Comparison of ENCODE assay signal across 20 cellular contexts in the genomic region with DNA sequence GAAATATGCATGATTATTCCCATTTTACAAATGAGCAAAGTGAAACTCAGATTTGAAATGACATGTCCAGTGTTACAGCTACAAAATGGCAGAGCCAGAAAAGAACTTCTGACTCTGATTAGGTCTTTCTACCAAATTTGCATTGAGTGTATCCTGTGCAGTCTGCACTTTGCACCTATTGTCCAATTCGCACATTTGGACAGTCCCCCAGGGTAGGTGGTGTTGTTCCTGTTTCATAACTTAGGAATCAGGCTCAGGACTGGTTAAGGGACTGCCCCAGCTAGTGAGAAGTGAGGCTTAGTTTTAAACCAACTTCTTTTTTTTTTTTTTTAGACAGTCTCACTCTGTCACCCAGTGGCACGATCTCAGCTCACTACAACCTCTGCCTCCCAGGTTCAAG.
"Had no signal": no experiment of that assay in that cellular context is flagged by ENCODE, and none has a peak within 500 bp of the region (broad histone marks: within the 10 kb centered on the region; RNA-seq: fewer than 3 reads in every experiment).

No MANE protein-coding gene starts in this region.

- H3K4me1 ChIP-seq: parathyroid adenoma, right lobe of liver, thyroid gland had no signal

- DNase-seq: dorsolateral prefrontal cortex; effector CD4-positive, alpha-beta T cell; head of caudate nucleus; mesenchymal stem cell; mucosa of descending colon; naive B cell; right lobe of liver; small intestine; stimulated activated CD4-positive, alpha-beta T cell treated with anti-CD3 and anti-CD28 coated beads, Interleukin-15, amount 100 ng/mL, for 24 hours; stimulated activated CD4-positive, alpha-beta T cell treated with anti-CD3 and anti-CD28 coated beads, Interleukin-2, amount 100 ng/mL, for 48 hours; stimulated activated naive CD4-positive, alpha-beta T cell treated with Interleukin-2 at 50 U/mL for 16 hours; stomach; thyroid gland; trophoblast cell had no signal

- H3K27ac ChIP-seq: dorsolateral prefrontal cortex, neutrophil, parathyroid adenoma, right lobe of liver, stomach, thyroid gland, vagina had no signal

- H3K36me3 ChIP-seq: neutrophil, right lobe of liver, stomach, thyroid gland, vagina had no signal

- FAIRE-seq: frontal cortex, keratinocyte, small intestine had no signal

- H2AFZ ChIP-seq: parathyroid adenoma had no signal

- H3K4me3 ChIP-seq: dorsolateral prefrontal cortex, mucosa of descending colon, right lobe of liver, stomach, thyroid gland, vagina had no signal

- H3K27me3 ChIP-seq: neutrophil, right lobe of liver, thyroid gland, vagina had no signal

- H3K79me2 ChIP-seq: parathyroid adenoma had no signal

- ATAC-seq: mucosa of descending colon; natural killer cell treated with Interleukin-12 subunit alpha and Interleukin-12 subunit beta and Interleukin-15 and Interleukin-18, amount 100 ng/mL, for 72 hours had no signal

- H3K9me3 ChIP-seq: mucosa of descending colon, neutrophil, right lobe of liver, stomach, thyroid gland, vagina had no signal
